ENCODE assay signal across 9 cellular contexts in the genomic region with DNA sequence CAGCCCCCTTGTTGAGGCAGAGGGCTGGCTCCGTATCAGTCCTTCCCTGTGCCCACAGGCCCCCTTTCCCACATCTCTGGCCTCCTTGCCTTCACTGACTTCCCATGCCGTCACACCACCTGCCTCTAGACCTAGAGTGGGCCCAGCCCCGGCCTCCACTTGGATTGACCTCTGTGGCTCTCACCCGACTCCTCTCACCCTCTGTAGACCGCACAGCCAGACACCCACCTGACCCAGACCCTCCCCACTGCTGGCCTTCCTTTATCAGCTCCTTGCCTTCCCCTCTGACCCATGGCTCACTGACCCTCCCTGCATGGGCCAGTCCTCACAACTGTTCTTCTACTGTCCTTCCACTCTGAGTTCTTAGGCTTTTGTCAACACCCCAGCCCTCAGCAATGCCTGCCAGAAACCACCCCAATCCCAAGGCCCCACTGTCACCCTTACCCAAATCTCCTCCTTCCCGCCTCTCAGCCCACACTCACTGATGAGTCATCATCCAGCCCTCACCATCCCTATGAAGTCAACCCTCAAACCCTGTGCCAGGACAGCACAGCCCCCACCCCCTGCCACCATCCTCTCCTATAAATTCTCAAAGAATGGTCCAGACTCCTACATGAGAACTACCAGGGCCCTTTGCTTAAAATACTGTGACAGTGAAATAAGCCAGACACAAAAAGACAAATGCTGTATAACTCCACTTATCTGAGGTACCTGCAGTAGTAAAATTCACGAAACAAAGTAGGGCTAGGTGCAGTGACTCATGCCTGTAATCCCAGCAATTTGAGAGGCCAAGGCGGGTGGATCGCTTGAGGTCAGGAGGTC. TPM values are rescaled to one million over a fixed set of nuclear protein-coding genes. Genes with fewer than 3 reads are reported as not detected.
DNase-seq lines count a peak whose midpoint lies in the region; ATAC-seq and TF ChIP-seq lines count a peak whose summit lies in the region.
"Had no signal": no experiment of that assay in that cellular context is flagged by ENCODE, and none has a peak within 500 bp of the region (broad histone marks: within the 10 kb centered on the region; RNA-seq: fewer than 3 reads in every experiment).

No MANE protein-coding gene starts in this region.

- no peak overlapping the region for H3K4me3 ChIP-seq in mammary epithelial cell (replicated peaks in 1 of 3; ENCODE audit: insufficient read depth in 1 of 3, low read depth in 2 of 3, low read length in 3 of 3)

- no peaks in the 10 kb centered on the region for H3K36me3 ChIP-seq in mammary epithelial cell (ENCODE audit: insufficient read depth, low read length)

- DNase-seq in AG08396 (ENCODE audit: low spot score) (peak; percentile 46), mammary epithelial cell (peak; percentile 51), mucosa of gallbladder (ENCODE audit: low spot score) (peak; percentile 52), NCI-H2029 treated with DMSO at 0.1 percent for 48 hours (lab: John Stamatoyannopoulos, UW) (no peak), NCI-H2227 treated with DMSO at 0.1 percent for 48 hours (lab: John Stamatoyannopoulos, UW) (no peak)

- no peak overlapping the region for H2AFZ ChIP-seq in mammary epithelial cell (ENCODE audit: low read depth, low read length)

- intact Hi-C loops in mammary epithelial cell (cut with micrococcal nuclease) = no loop called here

- no peak for TF ChIP-seq EP300 in Ishikawa (IDR thresholded peaks at IDR 0.05; ENCODE audit: borderline replicate concordance)

- no peak overlapping the region for H3K9ac ChIP-seq in mammary epithelial cell (ENCODE audit: insufficient read depth, low read length)

- no peaks in the 10 kb centered on the region for H3K9me3 ChIP-seq in mammary epithelial cell (replicated peaks; ENCODE audit: insufficient read depth, low read length)

- CTCF ChIA-PET in mammary epithelial cell (lab: Charles Lee; ENCODE audit: low non-redundant PET) = no interaction called here

- no peaks in the 10 kb centered on the region for H3K27me3 ChIP-seq in mammary epithelial cell (ENCODE audit: insufficient read depth, low read length)

- no peak for TF ChIP-seq CTCF in mammary epithelial cell (conservative IDR thresholded peaks at IDR 0.05 in 1 of 2, IDR thresholded peaks at IDR 0.05 in 1 of 2; ENCODE audit: extremely low read depth in 1 of 2, insufficient read depth in 1 of 2, low read depth in 1 of 2, low read length in 2 of 2)

- no peaks in the 10 kb centered on the region for H4K20me1 ChIP-seq in mammary epithelial cell (ENCODE audit: insufficient read depth, low read length)

- BruUV-seq in mammary epithelial cell (replicated peaks; lab: Mats Ljungman, UMichigan) = no TSS peak

- no peak overlapping the region for H3K4me2 ChIP-seq in mammary epithelial cell (ENCODE audit: insufficient read depth, low read depth, low read length)

- TF ChIP-seq RAD21 in Ishikawa (IDR thresholded peaks at IDR 0.05; ENCODE audit: low read depth) = no peak

- in situ Hi-C loops in mammary epithelial cell (cut with MboI; ENCODE audit: low sequenced_read_pairs in 2 of 2) = no loop called here

- ATAC-seq in GM21447 (IDR thresholded peaks at IDR 0.05; ENCODE audit: unreplicated experiment) (no peak), GM21423 (IDR thresholded peaks at IDR 0.05; ENCODE audit: unreplicated experiment) (no peak)

- no peaks in the 10 kb centered on the region for H3K79me2 ChIP-seq in mammary epithelial cell (ENCODE audit: insufficient read depth, low read length)

- dilution Hi-C loops in mammary epithelial cell (cut with HindIII; ENCODE audit: low sequenced_read_pairs) = no loop called here

- 63% methylated on average over 6 of the region's 9 CpGs for WGBS in mammary epithelial cell (ENCODE audit: low coverage, missing lambda C conversion rate)

- H3K27ac ChIP-seq in mammary epithelial cell (ENCODE audit: insufficient read depth, low read depth, low read length) = no peak overlapping the region

- peaks cover 10% of the 10 kb centered on the region for H3K4me1 ChIP-seq in mammary epithelial cell (ENCODE audit: insufficient read depth, low read length)

TF ChIP-seq in Ishikawa, 13 proteins besides CTCF, POLR2A, EP300 and RAD21:
- peak; percentile 32; the same call in 1 of the 2 replicates for TF ChIP-seq TCF12 (IDR thresholded peaks at IDR 0.05; ENCODE audit: low read depth)
- TF ChIP-seq FOXM1 (IDR thresholded peaks at IDR 0.05; ENCODE audit: borderline replicate concordance, low read depth) = no peak
- TF ChIP-seq, protein P1, sequence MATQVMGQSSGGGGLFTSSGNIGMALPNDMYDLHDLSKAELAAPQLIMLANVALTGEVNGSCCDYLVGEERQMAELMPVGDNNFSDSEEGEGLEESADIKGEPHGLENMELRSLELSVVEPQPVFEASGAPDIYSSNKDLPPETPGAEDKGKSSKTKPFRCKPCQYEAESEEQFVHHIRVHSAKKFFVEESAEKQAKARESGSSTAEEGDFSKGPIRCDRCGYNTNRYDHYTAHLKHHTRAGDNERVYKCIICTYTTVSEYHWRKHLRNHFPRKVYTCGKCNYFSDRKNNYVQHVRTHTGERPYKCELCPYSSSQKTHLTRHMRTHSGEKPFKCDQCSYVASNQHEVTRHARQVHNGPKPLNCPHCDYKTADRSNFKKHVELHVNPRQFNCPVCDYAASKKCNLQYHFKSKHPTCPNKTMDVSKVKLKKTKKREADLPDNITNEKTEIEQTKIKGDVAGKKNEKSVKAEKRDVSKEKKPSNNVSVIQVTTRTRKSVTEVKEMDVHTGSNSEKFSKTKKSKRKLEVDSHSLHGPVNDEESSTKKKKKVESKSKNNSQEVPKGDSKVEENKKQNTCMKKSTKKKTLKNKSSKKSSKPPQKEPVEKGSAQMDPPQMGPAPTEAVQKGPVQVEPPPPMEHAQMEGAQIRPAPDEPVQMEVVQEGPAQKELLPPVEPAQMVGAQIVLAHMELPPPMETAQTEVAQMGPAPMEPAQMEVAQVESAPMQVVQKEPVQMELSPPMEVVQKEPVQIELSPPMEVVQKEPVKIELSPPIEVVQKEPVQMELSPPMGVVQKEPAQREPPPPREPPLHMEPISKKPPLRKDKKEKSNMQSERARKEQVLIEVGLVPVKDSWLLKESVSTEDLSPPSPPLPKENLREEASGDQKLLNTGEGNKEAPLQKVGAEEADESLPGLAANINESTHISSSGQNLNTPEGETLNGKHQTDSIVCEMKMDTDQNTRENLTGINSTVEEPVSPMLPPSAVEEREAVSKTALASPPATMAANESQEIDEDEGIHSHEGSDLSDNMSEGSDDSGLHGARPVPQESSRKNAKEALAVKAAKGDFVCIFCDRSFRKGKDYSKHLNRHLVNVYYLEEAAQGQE (IDR thresholded peaks at IDR 0.05; ENCODE audit: low read depth) = no peak
- TF ChIP-seq NFIC (IDR thresholded peaks at IDR 0.05) = peak; percentile 42; the same call in 1 of the 2 replicates
- TF ChIP-seq TEAD4 (IDR thresholded peaks at IDR 0.05) = peak; percentile 37; the same call in 1 of the 2 replicates

RNA-seq across cellular contexts. Expression of a gene that starts 53.4 kb away (rescaled TPM):
- total RNA-seq in mammary epithelial cell = not detected
- not detected for polyA plus RNA-seq in mammary epithelial cell
- polyA minus RNA-seq in mammary epithelial cell = not detected
- total RNA-seq in mucosa of gallbladder = 2.7 TPM
- total RNA-seq: lower leg skin had no signal

Comparison
In these comparisons a context has a peak if more than half of its experiments do, and no peak if none do; other contexts are left out.
1. DNase-seq: peak in AG08396 (single experiment), mammary epithelial cell (single experiment) and mucosa of gallbladder (single experiment); none in NCI-H2029 treated with DMSO at 0.1 percent for 48 hours (single experiment) and NCI-H2227 treated with DMSO at 0.1 percent for 48 hours (single experiment).